Comparison of ENCODE assay signal across 11 cellular contexts in the genomic region with DNA sequence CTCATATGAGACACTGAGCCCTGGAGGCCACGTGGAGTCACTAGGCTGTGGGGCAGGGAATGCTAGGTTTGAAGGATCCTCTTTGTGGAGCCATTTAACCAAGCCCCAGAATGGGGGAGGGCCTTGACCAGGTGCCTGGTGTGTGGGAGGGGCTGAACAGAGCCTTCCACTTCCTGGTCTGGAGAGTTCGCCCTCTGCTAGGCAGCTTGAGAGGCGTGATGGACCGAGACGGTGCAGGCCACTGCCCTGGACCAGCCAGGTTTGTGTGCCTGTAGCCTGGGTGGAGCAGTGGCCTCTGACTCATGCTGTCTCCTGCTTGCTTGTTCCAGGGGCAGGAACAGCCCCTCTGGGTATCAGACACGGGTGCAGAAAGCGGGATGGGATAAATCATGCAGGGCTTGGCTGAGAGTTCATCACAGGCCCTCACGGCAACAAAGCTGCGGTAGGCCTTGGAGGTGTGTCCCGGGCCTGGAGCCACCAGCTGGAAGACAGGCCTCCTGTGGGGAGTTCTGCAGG. TPM values are rescaled to one million over a fixed set of nuclear protein-coding genes. Genes with fewer than 3 reads are reported as not detected.
A peak's percentile ranks its signal among the peaks of the same experiment; 100 is the strongest.
DNase-seq lines count a peak whose midpoint lies in the region; ATAC-seq and TF ChIP-seq lines count a peak whose summit lies in the region.
"Had no signal": no experiment of that assay in that cellular context is flagged by ENCODE, and none has a peak within 500 bp of the region (broad histone marks: within the 10 kb centered on the region; RNA-seq: fewer than 3 reads in every experiment).

No MANE protein-coding gene starts in this region.

- H3K4me1 ChIP-seq in upper lobe of right lung = no peaks in the 10 kb centered on the region

- peak; percentile 7 for ATAC-seq in upper lobe of right lung
- no peak for ATAC-seq in GM21360 (IDR thresholded peaks at IDR 0.05; ENCODE audit: unreplicated experiment)

- H3K4me3 ChIP-seq in upper lobe of right lung = no peak overlapping the region
- H3K4me3 ChIP-seq: smooth muscle cell had no signal

- no peak for TF ChIP-seq CTCF in upper lobe of right lung (IDR thresholded peaks at IDR 0.05)

- H3K36me3 ChIP-seq in upper lobe of right lung = no peaks in the 10 kb centered on the region

- DNase-seq in NCI-H2029 (lab: John Stamatoyannopoulos, UW) (peak; percentile 6), NCI-H2029 treated with DMSO at 0.1 percent for 48 hours (lab: John Stamatoyannopoulos, UW) (no peak), OCI-M1 (lab: John Stamatoyannopoulos, UW) (peak; percentile 19), iPS-NIHi7 (ENCODE audit: extremely low spot score) (peak; percentile 68), upper lobe of right lung (no peak), SIG-M5 treated with dmso at 0.1 percent for 504 hours (lab: John Stamatoyannopoulos, UW; ENCODE audit: unreplicated experiment) (no peak)
- no peak for DNase-seq in activated T-cell treated with anti-CD3 and anti-CD28 coated beads, Interleukin-2, amount 50 U/mL, for 48 hours
- DNase-seq: CD8-positive, alpha-beta memory T cell; NCI-H1105 treated with DMSO at 0.1 percent for 48 hours had no signal

- no peaks in the 10 kb centered on the region for H3K27me3 ChIP-seq in upper lobe of right lung

- H3K27ac ChIP-seq in upper lobe of right lung = no peak overlapping the region

- no peaks in the 10 kb centered on the region for H3K9me3 ChIP-seq in upper lobe of right lung

- intact Hi-C loops in upper lobe of right lung (cut with DNase I) = no loop called here

RNA-seq across cellular contexts. Expression of a gene that starts 27.4 kb away (rescaled TPM):
- 0.55 TPM for total RNA-seq in upper lobe of right lung
- total RNA-seq: CD8-positive, alpha-beta memory T cell had no signal

Comparison
In these comparisons a context has a peak if more than half of its experiments do, and no peak if none do; other contexts are left out.
1. DNase-seq: peak in NCI-H2029 (single experiment), OCI-M1 (single experiment) and iPS-NIHi7 (single experiment); none in NCI-H2029 treated with DMSO at 0.1 percent for 48 hours (single experiment), upper lobe of right lung (single experiment), SIG-M5 treated with dmso at 0.1 percent for 504 hours (single experiment) and activated T-cell treated with anti-CD3 and anti-CD28 coated beads, Interleukin-2, amount 50 U/mL, for 48 hours (0 of 2).